ENCODE assay signal across 34 cellular contexts in the genomic region with DNA sequence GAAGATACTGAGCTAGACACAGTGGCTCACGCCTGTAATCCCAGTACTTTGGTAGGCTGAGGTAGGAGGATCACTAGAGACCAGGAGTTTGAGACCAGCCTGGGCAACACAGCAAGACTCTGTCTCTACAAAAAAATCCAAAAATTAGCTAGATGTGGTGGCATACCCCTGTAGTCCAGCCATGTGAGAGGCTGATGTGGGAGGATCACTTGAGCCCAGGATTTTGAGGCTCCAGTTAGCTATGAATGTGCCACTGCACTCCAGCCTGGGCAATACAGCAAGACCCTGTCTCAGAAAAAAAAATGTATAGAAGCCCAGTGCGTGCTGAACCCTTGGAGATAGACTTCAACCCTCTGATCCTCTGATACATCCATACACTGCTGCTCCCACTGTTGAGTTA.
"Had no signal": no experiment of that assay in that cellular context is flagged by ENCODE, and none has a peak within 500 bp of the region (broad histone marks: within the 10 kb centered on the region; RNA-seq: fewer than 3 reads in every experiment).

No MANE protein-coding gene starts in this region.

- H3K4me1 ChIP-seq: adrenal gland, breast epithelium had no signal

- DNase-seq: activated B cell treated with CpG ODN at 0.5 μM for 24 hours; activated CD4-positive, alpha-beta memory T cell treated with anti-CD3 and anti-CD28 coated beads for 36 hours; activated CD4-positive, alpha-beta T cell treated with anti-CD3 and anti-CD28 coated beads for 4 hours; activated CD4-positive, alpha-beta T cell treated with anti-CD3 and anti-CD28 coated beads, Interleukin-2, amount 10 ng/mL, durations not matched to agents 24 days and 14 days; activated CD4-positive, alpha-beta T cell treated with anti-CD3 and anti-CD28 coated beads, Interleukin-2, amount 50 U/mL, for 1 hour; activated CD4-positive, alpha-beta T cell treated with anti-CD3 and anti-CD28 coated beads, Interleukin-2, amount 50 U/mL, for 4 hours; activated CD4-positive, CD25-positive, alpha-beta regulatory T cell treated with anti-CD3 and anti-CD28 coated beads, Interleukin-2, amount 50 U/mL, for 72 hours; activated CD8-positive, alpha-beta memory T cell treated with anti-CD3 and anti-CD28 coated beads, Interleukin-2, amount 50 U/mL, for 4 hours; activated CD8-positive, alpha-beta T cell treated with anti-CD3 and anti-CD28 coated beads for 36 hours; activated effector memory CD4-positive, alpha-beta T cell treated with anti-CD3 and anti-CD28 coated beads, Interleukin-2, amount 50 U/mL, for 16 hours; activated gamma-delta T cell treated with Interleukin-2 at 50 U/mL for 16 hours; activated naive CD4-positive, alpha-beta T cell; activated naive CD4-positive, alpha-beta T cell treated with anti-CD3 and anti-CD28 coated beads for 36 hours; activated naive CD4-positive, alpha-beta T cell treated with anti-CD3 and anti-CD28 coated beads, Interleukin-2, amount 50 U/mL, for 16 hours; activated naive CD8-positive, alpha-beta T cell treated with anti-CD3 and anti-CD28 coated beads for 36 hours; activated T-cell treated with anti-CD3 and anti-CD28 coated beads for 4 hours; activated T-cell treated with anti-CD3 and anti-CD28 coated beads, Interleukin-2, amount 50 U/mL, for 1 hour; activated T-cell treated with anti-CD3 and anti-CD28 coated beads, Interleukin-2, amount 50 U/mL, for 4 hours; activated T-cell treated with anti-CD3 and anti-CD28 coated beads, Interleukin-2, amount 50 U/mL, for 72 hours; adrenal gland; amniotic stem cell; aorta; brain microvascular endothelial cell; central memory CD4-positive, alpha-beta T cell; T-helper 1 cell; T-helper 2 cell; T-helper 9 cell had no signal

- H3K27ac ChIP-seq: adrenal gland, body of pancreas, brain microvascular endothelial cell, breast epithelium, VCaP had no signal

- FAIRE-seq: astrocyte, TTC549 had no signal

- H3K4me3 ChIP-seq: adrenal gland, body of pancreas, breast epithelium had no signal

- H3K27me3 ChIP-seq: adrenal gland, body of pancreas, brain microvascular endothelial cell, breast epithelium had no signal

- H3K36me3 ChIP-seq: adrenal gland, brain microvascular endothelial cell, breast epithelium had no signal

- ATAC-seq: activated CD8-positive, alpha-beta T cell treated with anti-CD3 and anti-CD28 coated beads for 36 hours; activated naive CD4-positive, alpha-beta T cell treated with anti-CD3 and anti-CD28 coated beads, Interleukin-2, amount 50 U/mL, for 72 hours; activated T-cell treated with anti-CD3 and anti-CD28 coated beads, Interleukin-2, amount 50 U/mL, for 4 hours; activated T-cell treated with anti-CD3 and anti-CD28 coated beads, Interleukin-2, amount 50 U/mL, for 72 hours; activated T-helper 17 cell treated with anti-CD3 and anti-CD28 coated beads, Interleukin-2, amount 50 U/mL, for 72 hours; body of pancreas had no signal

- H3K9me3 ChIP-seq: adrenal gland, body of pancreas, breast epithelium had no signal
